In the genomic region with DNA sequence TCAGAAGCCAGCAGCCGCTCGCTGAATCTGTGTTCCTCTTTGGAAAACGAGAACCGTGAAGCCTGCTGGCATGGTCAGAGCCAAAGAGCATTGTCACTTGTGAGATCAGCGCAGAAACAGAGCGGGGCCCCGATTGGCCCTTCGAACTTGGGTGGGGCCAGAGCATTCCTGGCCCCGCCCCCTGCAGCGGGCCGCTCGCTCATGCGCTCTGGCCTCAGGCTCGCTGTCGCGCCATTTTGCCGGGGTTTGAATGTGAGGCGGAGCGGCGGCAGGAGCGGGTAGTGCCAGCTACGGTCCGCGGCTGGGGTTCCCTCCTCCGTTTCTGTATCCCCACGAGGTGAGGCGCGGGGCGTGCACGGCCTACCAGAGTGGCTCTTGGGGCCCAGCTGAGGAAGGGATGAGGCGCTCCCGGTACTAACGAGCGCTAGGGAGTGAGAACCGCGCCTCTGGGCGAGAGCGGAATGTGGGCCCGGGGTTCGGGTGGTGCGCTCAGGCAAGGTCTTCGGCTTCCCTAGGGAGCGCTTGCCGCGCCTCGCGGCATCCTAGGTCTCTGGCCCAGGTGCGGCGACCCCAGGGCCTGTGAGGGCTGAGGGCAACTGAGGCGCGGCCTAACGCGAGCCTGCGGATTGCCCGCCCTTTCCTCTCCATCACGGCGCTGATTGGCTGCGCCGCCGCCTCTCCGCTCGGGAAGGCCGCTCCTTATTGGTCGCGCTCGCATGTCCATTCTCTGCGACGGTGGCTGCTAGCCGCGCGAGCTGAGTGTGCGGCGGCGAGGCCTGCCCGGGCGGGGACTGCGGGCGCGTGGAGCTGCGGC, we compare ENCODE assay signal across 7 cellular contexts. TPM values are rescaled to one million over a fixed set of nuclear protein-coding genes. Genes with fewer than 3 reads are reported as not detected.
DNase-seq lines count a peak whose midpoint lies in the region; ATAC-seq and TF ChIP-seq lines count a peak whose summit lies in the region.

A gene with protein sequence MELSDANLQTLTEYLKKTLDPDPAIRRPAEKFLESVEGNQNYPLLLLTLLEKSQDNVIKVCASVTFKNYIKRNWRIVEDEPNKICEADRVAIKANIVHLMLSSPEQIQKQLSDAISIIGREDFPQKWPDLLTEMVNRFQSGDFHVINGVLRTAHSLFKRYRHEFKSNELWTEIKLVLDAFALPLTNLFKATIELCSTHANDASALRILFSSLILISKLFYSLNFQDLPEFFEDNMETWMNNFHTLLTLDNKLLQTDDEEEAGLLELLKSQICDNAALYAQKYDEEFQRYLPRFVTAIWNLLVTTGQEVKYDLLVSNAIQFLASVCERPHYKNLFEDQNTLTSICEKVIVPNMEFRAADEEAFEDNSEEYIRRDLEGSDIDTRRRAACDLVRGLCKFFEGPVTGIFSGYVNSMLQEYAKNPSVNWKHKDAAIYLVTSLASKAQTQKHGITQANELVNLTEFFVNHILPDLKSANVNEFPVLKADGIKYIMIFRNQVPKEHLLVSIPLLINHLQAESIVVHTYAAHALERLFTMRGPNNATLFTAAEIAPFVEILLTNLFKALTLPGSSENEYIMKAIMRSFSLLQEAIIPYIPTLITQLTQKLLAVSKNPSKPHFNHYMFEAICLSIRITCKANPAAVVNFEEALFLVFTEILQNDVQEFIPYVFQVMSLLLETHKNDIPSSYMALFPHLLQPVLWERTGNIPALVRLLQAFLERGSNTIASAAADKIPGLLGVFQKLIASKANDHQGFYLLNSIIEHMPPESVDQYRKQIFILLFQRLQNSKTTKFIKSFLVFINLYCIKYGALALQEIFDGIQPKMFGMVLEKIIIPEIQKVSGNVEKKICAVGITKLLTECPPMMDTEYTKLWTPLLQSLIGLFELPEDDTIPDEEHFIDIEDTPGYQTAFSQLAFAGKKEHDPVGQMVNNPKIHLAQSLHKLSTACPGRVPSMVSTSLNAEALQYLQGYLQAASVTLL (plus strand): TSS at position 226 of the 814 bp plus-strand sequence. CDS start 12,152 bp downstream, outside the sequence.

- WGBS in hepatocyte (ENCODE audit: low lambda C conversion rate, missing lambda C conversion rate), result under 1% methylated on average over 80 of the region's 80 CpGs

- H4K20me1 ChIP-seq in hepatocyte (ENCODE audit: insufficient read depth, poor library complexity, severe bottlenecking), result no peaks in the 10 kb centered on the region

- H3K4me1 ChIP-seq in hepatocyte (ENCODE audit: insufficient read depth), result peaks cover 8% of the 10 kb centered on the region

- no peaks in the 10 kb centered on the region for H3K36me3 ChIP-seq in hepatocyte (replicated peaks; ENCODE audit: insufficient read depth, low read depth)

- peak within 1 kb of the TSS; percentile 70 for H2AFZ ChIP-seq in hepatocyte

- peaks cover 45% of the 10 kb centered on the region for H3K79me2 ChIP-seq in hepatocyte

- ATAC-seq in GM18508 (IDR thresholded peaks at IDR 0.05; ENCODE audit: insufficient read depth, unreplicated experiment), result peak; percentile 69
- ATAC-seq in HG03025 (IDR thresholded peaks at IDR 0.05; ENCODE audit: low FRiP score, unreplicated experiment), result peak; percentile 69

- no peak for TF ChIP-seq CTCF in hepatocyte (IDR thresholded peaks at IDR 0.05; ENCODE audit: poor library complexity)

- H3K4me2 ChIP-seq in hepatocyte, result peak within 1 kb of the TSS; percentile 85

- H3K9me3 ChIP-seq in hepatocyte (ENCODE audit: low read depth), result no peaks in the 10 kb centered on the region

- DNase-seq in NCI-H2081 (lab: John Stamatoyannopoulos, UW), result peak; percentile 96
- peak; percentile 98 for DNase-seq in T1000 (lab: John Stamatoyannopoulos, UW)
- peak; percentile 98 for DNase-seq in astrocyte of the hippocampus (ENCODE audit: low read depth, low spot score)
- DNase-seq in hepatocyte (ENCODE audit: low spot score), result peak; percentile 97
- peak; percentile 82 for DNase-seq in renal cortical epithelial cell (ENCODE audit: low read depth)

- peak within 1 kb of the TSS; percentile 71 for H3K4me3 ChIP-seq in hepatocyte

- H3K27ac ChIP-seq in hepatocyte, result peak within 1 kb of the TSS; percentile 85

- H3K9me2 ChIP-seq in hepatocyte (replicated peaks; ENCODE audit: insufficient read depth), result no peaks in the 10 kb centered on the region

- H3K27me3 ChIP-seq in hepatocyte, result no peaks in the 10 kb centered on the region

RNA-seq across cellular contexts. Expression of the gene that starts here (rescaled TPM):
- total RNA-seq in hepatocyte, result 54.9 and 60.7 TPM in 2 replicates
- polyA plus RNA-seq in hepatocyte, result 27.3 and 34.3 TPM in 2 replicates
- 96.4 and 137 TPM in 2 replicates for total RNA-seq in renal cortical epithelial cell

Comparison
In these comparisons a context has a peak if more than half of its experiments do, and no peak if none do; other contexts are left out.
1. Peak in every context shown above with its lines: DNase-seq, ATAC-seq, H3K4me3 ChIP-seq and H3K27ac ChIP-seq.